Comparison of ENCODE assay signal across 26 cellular contexts in the genomic region with DNA sequence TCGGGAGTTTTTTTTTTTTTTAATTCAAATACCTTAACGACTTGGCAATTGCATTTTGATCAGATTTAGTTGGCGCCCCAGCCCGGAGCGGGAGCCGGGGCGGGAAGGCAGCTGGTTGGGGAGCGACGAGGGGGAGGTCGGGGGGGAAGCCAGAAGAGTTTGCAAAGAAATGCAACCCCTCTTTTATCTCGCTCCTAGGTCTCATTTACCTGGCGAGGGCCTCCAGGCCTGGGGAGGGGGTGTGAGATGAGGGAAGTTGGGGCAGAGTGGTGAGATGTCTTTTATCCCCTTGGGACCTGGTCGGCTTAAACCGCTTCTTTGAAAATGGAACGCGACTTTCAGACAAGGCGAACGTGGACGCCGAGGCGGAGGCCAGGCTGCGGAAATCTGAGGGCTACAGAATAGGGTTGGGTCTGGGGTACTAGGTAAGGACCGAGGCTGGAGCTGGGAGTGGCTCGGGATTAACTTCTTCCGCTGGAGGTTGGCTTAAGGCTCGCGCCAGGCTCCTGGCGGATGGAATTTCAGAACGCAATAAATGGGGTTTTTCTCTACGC. TPM values are rescaled to one million over a fixed set of nuclear protein-coding genes. Genes with fewer than 3 reads are reported as not detected.
DNase-seq lines count a peak whose midpoint lies in the region; ATAC-seq and TF ChIP-seq lines count a peak whose summit lies in the region.
"Had no signal": no experiment of that assay in that cellular context is flagged by ENCODE, and none has a peak within 500 bp of the region (broad histone marks: within the 10 kb centered on the region; RNA-seq: fewer than 3 reads in every experiment).

No MANE protein-coding gene starts in this region.

- H3K27ac Mint-ChIP-seq in endothelial cell (ENCODE audit: unreplicated experiment) (no peak overlapping the region), nephron progenitor cell (no peak overlapping the region)
- H3K27ac Mint-ChIP-seq: natural killer cell treated with Interleukin-12 subunit alpha and Interleukin-12 subunit beta and Interleukin-15 and Interleukin-18, amount 100 ng/mL, for 72 hours had no signal

- no peaks in the 10 kb centered on the region for H3K9me3 Mint-ChIP-seq in endothelial cell (ENCODE audit: unreplicated experiment)
- peaks cover 9% of the 10 kb centered on the region for H3K9me3 Mint-ChIP-seq in nephron progenitor cell
- H3K9me3 Mint-ChIP-seq: natural killer cell treated with Interleukin-12 subunit alpha and Interleukin-12 subunit beta and Interleukin-15 and Interleukin-18, amount 100 ng/mL, for 72 hours had no signal

- DNase-seq in left ventricle myocardium inferior = no peak
- DNase-seq in heart left ventricle = no peak
- no peak for DNase-seq in endothelial cell (ENCODE audit: low spot score)
- DNase-seq in nephron progenitor cell = peak; percentile 24
- peak; percentile 39 for DNase-seq in ureter (ENCODE audit: low spot score)
- no peak for DNase-seq in HAP-1 (ENCODE audit: low spot score in 2 of 2)
- no peak for DNase-seq in midbrain (lab: John Stamatoyannopoulos, UW)
- DNase-seq: activated CD4-positive, alpha-beta T cell treated with anti-CD3 and anti-CD28 coated beads for 48 hours; activated CD8-positive, alpha-beta memory T cell treated with anti-CD3 and anti-CD28 coated beads, Interleukin-2, amount 50 U/mL, for 4 hours; activated gamma-delta T cell; anterior cingulate cortex; colonic mucosa; gastrocnemius medialis; NCI-H774; PC-3; stimulated activated CD4-positive, alpha-beta T cell treated with anti-CD3 and anti-CD28 coated beads, Interleukin-15, amount 100 ng/mL, for 24 hours; stimulated activated naive CD8-positive, alpha-beta T cell treated with anti-CD3 and anti-CD28 coated beads, Interleukin-15, Interleukin-2, amounts not matched to agents 100 U/mL and 50 U/mL, for 24 hours; T-helper 9 cell; transverse colon had no signal

- TF ChIP-seq CTCF in left ventricle myocardium inferior (IDR thresholded peaks at IDR 0.05; ENCODE audit: borderline replicate concordance) = no peak
- no peak for TF ChIP-seq CTCF in heart left ventricle (IDR thresholded peaks at IDR 0.05)
- no peak for TF ChIP-seq CTCF in endothelial cell (IDR thresholded peaks at IDR 0.05; ENCODE audit: unreplicated experiment)
- no peak for TF ChIP-seq CTCF in nephron progenitor cell (IDR thresholded peaks at IDR 0.05)

- H3K36me3 ChIP-seq in left ventricle myocardium inferior (no peaks in the 10 kb centered on the region), heart left ventricle (no peaks in the 10 kb centered on the region), HAP-1 (replicated peaks) (no peaks in the 10 kb centered on the region)
- H3K36me3 ChIP-seq: colonic mucosa, gastrocnemius medialis, SJSA1, transverse colon had no signal

- no peak for TF ChIP-seq POLR2A in heart left ventricle (IDR thresholded peaks at IDR 0.05)

- H3K4me3 Mint-ChIP-seq in endothelial cell (ENCODE audit: unreplicated experiment) (peak overlapping the region; percentile 14), nephron progenitor cell (peak overlapping the region; percentile 74)
- H3K4me3 Mint-ChIP-seq: natural killer cell treated with Interleukin-12 subunit alpha and Interleukin-12 subunit beta and Interleukin-15 and Interleukin-18, amount 100 ng/mL, for 72 hours had no signal

- no peak overlapping the region for H3K27ac ChIP-seq in left ventricle myocardium inferior (replicated peaks)
- H3K27ac ChIP-seq in heart left ventricle = no peak overlapping the region
- H3K27ac ChIP-seq: colonic mucosa, gastrocnemius medialis, SJSA1, transverse colon had no signal

- H3K9me3 ChIP-seq in left ventricle myocardium inferior (replicated peaks) = no peaks in the 10 kb centered on the region
- no peaks in the 10 kb centered on the region for H3K9me3 ChIP-seq in heart left ventricle
- H3K9me3 ChIP-seq in HAP-1 = no peaks in the 10 kb centered on the region
- H3K9me3 ChIP-seq: colonic mucosa, gastrocnemius medialis, SJSA1, transverse colon had no signal

- H3K4me1 Mint-ChIP-seq in endothelial cell (ENCODE audit: unreplicated experiment) = peaks cover 42% of the 10 kb centered on the region
- H3K4me1 Mint-ChIP-seq in nephron progenitor cell = peaks cover 54% of the 10 kb centered on the region

- in situ Hi-C loops in HAP-1 (cut with MboI; ENCODE audit: low sequenced_read_pairs) = no loop called here

- H3K4me1 ChIP-seq in left ventricle myocardium inferior = peaks cover 48% of the 10 kb centered on the region
- H3K4me1 ChIP-seq in heart left ventricle = peaks cover 0 to 48% (median 30%) of the 10 kb centered on the region in 12 donors
- peaks cover 8% of the 10 kb centered on the region for H3K4me1 ChIP-seq in HAP-1

- WGBS in heart left ventricle, 4 donors = 13 to 23% (median 21%) methylated on average over 26 to 30 of the region's 30 CpGs

- H3K36me3 Mint-ChIP-seq in endothelial cell (ENCODE audit: low read depth, unreplicated experiment) (no peaks in the 10 kb centered on the region), nephron progenitor cell (ENCODE audit: low read depth) (no peaks in the 10 kb centered on the region)
- H3K36me3 Mint-ChIP-seq: natural killer cell treated with Interleukin-12 subunit alpha and Interleukin-12 subunit beta and Interleukin-15 and Interleukin-18, amount 100 ng/mL, for 72 hours had no signal

- H3K27me3 ChIP-seq in left ventricle myocardium inferior (ENCODE audit: low read depth) (peaks cover 87% of the 10 kb centered on the region), heart left ventricle (peaks cover 29 to 76% (median 38%) of the 10 kb centered on the region in 9 donors), HAP-1 (ENCODE audit: low read depth) (peaks cover 78% of the 10 kb centered on the region)

- peaks cover 42% of the 10 kb centered on the region for H3K27me3 Mint-ChIP-seq in endothelial cell (ENCODE audit: unreplicated experiment)
- H3K27me3 Mint-ChIP-seq in nephron progenitor cell (ENCODE audit: low read depth, poor library complexity) = peaks cover 89% of the 10 kb centered on the region

- H3K4me3 ChIP-seq in left ventricle myocardium inferior (peak overlapping the region; percentile 58), heart left ventricle (peak overlapping the region in 6 of 12 donors; percentile 9 to 19 (median 13)), HAP-1 (no peak overlapping the region)
- H3K4me3 ChIP-seq: colonic mucosa, lung, SJSA1, transverse colon had no signal

- no peak for ATAC-seq in heart left ventricle
- no peak for ATAC-seq in GM18861 (IDR thresholded peaks at IDR 0.05; ENCODE audit: unreplicated experiment)
- ATAC-seq: gastrocnemius medialis; natural killer cell treated with Interleukin-12 subunit alpha and Interleukin-12 subunit beta and Interleukin-15 and Interleukin-18, amount 100 ng/mL, for 72 hours; PC-3; stimulated activated naive CD8-positive, alpha-beta T cell treated with anti-CD3 and anti-CD28 coated beads, Interleukin-15, Interleukin-2, amounts not matched to agents 100 U/mL and 50 U/mL, for 24 hours had no signal

- intact Hi-C loops in left ventricle myocardium inferior (cut with micrococcal nuclease) = no loop called here
- intact Hi-C loops in heart left ventricle (cut with DNase I) = loop anchor here in 1 of 10 donors (10.0 kb wide), 1 partner anchor 79 kb away; no protein-coding TSS in a partner anchor

RNA-seq across cellular contexts. Expression of a gene that starts 40.3 kb away (rescaled TPM):
- total RNA-seq in left ventricle myocardium inferior (not detected), heart left ventricle (not detected), endothelial cell (ENCODE audit: unreplicated experiment) (not detected), ureter (not detected)
- not detected for polyA plus RNA-seq in heart left ventricle
- total RNA-seq: A673, colonic mucosa, epithelial cell of proximal tubule, gastrocnemius medialis, lung, PC-3, SJSA1, transverse colon had no signal
- polyA plus RNA-seq: CD14-positive monocyte, lung had no signal

Comparison
In these comparisons a context has a peak if more than half of its experiments do, and no peak if none do; other contexts are left out.
1. DNase-seq: peak in nephron progenitor cell (single experiment) and ureter (single experiment); none in left ventricle myocardium inferior (single experiment), heart left ventricle (0 of 5), endothelial cell (single experiment), HAP-1 (0 of 2) and midbrain (single experiment).